26 cellular contexts compared by ENCODE assay signal in the genomic region with DNA sequence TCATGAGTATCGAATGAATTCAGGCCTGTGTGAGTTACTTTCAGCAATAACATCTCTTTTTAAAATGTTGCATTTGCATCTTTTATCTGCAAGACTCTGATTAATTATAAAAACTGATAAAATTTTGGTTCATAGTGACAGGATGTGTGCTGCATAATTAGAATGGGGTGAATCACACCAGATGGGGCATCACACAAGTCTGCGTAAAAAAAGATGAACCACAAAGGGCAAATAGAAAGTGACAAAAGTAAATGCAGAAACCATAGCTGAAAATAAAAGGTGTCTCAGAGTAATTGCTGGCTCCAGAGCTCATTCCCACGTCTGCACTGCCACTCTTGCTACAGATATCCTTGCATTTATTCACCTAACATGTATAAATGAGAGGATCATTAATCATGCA.
DNase-seq lines count a peak whose midpoint lies in the region; ATAC-seq and TF ChIP-seq lines count a peak whose summit lies in the region.
"Had no signal": no experiment of that assay in that cellular context is flagged by ENCODE, and none has a peak within 500 bp of the region (broad histone marks: within the 10 kb centered on the region; RNA-seq: fewer than 3 reads in every experiment).

No MANE protein-coding gene starts in this region.

- H3K9me3 Mint-ChIP-seq in activated CD4-positive, alpha-beta T cell treated with anti-CD3 and anti-CD28 coated beads for 36 hours (ENCODE audit: low read depth), result no peaks in the 10 kb centered on the region
- H3K9me3 Mint-ChIP-seq in activated naive CD8-positive, alpha-beta T cell treated with anti-CD3 and anti-CD28 coated beads, Interleukin-2, amount 50 U/mL, for 24 hours, result no peaks in the 10 kb centered on the region
- H3K9me3 Mint-ChIP-seq in stimulated activated memory B cell treated with anti-CD40 and anti-IgM and Interleukin-4, amounts not matched to agents 10 μg/mL and 1 μg/mL and 100 μg/mL, for 72 hours, result peaks cover 2% of the 10 kb centered on the region
- H3K9me3 Mint-ChIP-seq: activated CD4-positive, alpha-beta T cell treated with anti-CD3 and anti-CD28 coated beads, Interleukin-2, amount 10 ng/mL, durations not matched to agents 7 days and 5 days; natural killer cell had no signal

- no peak overlapping the region for H3K27ac ChIP-seq in brain microvascular endothelial cell
- H3K27ac ChIP-seq: breast epithelium, lower lobe of right lung, right lobe of liver, suprapubic skin, VCaP had no signal

- no peaks in the 10 kb centered on the region for H3K36me3 Mint-ChIP-seq in activated CD4-positive, alpha-beta T cell treated with anti-CD3 and anti-CD28 coated beads for 36 hours (ENCODE audit: low read depth)
- H3K36me3 Mint-ChIP-seq in activated naive CD8-positive, alpha-beta T cell treated with anti-CD3 and anti-CD28 coated beads, Interleukin-2, amount 50 U/mL, for 24 hours (ENCODE audit: low read depth), result no peaks in the 10 kb centered on the region
- H3K36me3 Mint-ChIP-seq in stimulated activated memory B cell treated with anti-CD40 and anti-IgM and Interleukin-4, amounts not matched to agents 10 μg/mL and 1 μg/mL and 100 μg/mL, for 72 hours, result no peaks in the 10 kb centered on the region
- H3K36me3 Mint-ChIP-seq: natural killer cell had no signal

- H3K27ac Mint-ChIP-seq in activated CD4-positive, alpha-beta T cell treated with anti-CD3 and anti-CD28 coated beads for 36 hours, result no peak overlapping the region
- H3K27ac Mint-ChIP-seq in activated naive CD8-positive, alpha-beta T cell treated with anti-CD3 and anti-CD28 coated beads, Interleukin-2, amount 50 U/mL, for 24 hours, result peak overlapping the region; percentile 44
- H3K27ac Mint-ChIP-seq in stimulated activated memory B cell treated with anti-CD40 and anti-IgM and Interleukin-4, amounts not matched to agents 10 μg/mL and 1 μg/mL and 100 μg/mL, for 72 hours, result peak overlapping the region; percentile 35
- H3K27ac Mint-ChIP-seq: activated CD4-positive, alpha-beta T cell treated with anti-CD3 and anti-CD28 coated beads, Interleukin-2, amount 10 ng/mL, durations not matched to agents 7 days and 5 days; natural killer cell; progenitor cell of endocrine pancreas had no signal

- POLR2A ChIA-PET in activated CD4-positive, alpha-beta T cell treated with anti-CD3 and anti-CD28 coated beads for 36 hours (lab: Charles Lee), result no interaction called here

- H3K27me3 Mint-ChIP-seq in activated CD4-positive, alpha-beta T cell treated with anti-CD3 and anti-CD28 coated beads for 36 hours, result no peaks in the 10 kb centered on the region
- peaks cover 4% of the 10 kb centered on the region for H3K27me3 Mint-ChIP-seq in activated naive CD8-positive, alpha-beta T cell treated with anti-CD3 and anti-CD28 coated beads, Interleukin-2, amount 50 U/mL, for 24 hours
- no peaks in the 10 kb centered on the region for H3K27me3 Mint-ChIP-seq in stimulated activated memory B cell treated with anti-CD40 and anti-IgM and Interleukin-4, amounts not matched to agents 10 μg/mL and 1 μg/mL and 100 μg/mL, for 72 hours
- H3K27me3 Mint-ChIP-seq: activated CD4-positive, alpha-beta T cell treated with anti-CD3 and anti-CD28 coated beads, Interleukin-2, amount 10 ng/mL, durations not matched to agents 7 days and 5 days; progenitor cell of endocrine pancreas had no signal

- intact Hi-C loops in activated CD4-positive, alpha-beta T cell treated with anti-CD3 and anti-CD28 coated beads for 36 hours (cut with DNase I, micrococcal nuclease), result no loop called here

- ATAC-seq in activated CD4-positive, alpha-beta T cell treated with anti-CD3 and anti-CD28 coated beads for 36 hours, result peak; percentile 63
- ATAC-seq in GM18907 (IDR thresholded peaks at IDR 0.05; ENCODE audit: unreplicated experiment) (peak; percentile 59), SK-N-SH treated with all-trans-retinoic acid at 6 μM for 48 hours (no peak)
- ATAC-seq in activated naive CD8-positive, alpha-beta T cell treated with anti-CD3 and anti-CD28 coated beads, Interleukin-2, amount 50 U/mL, for 24 hours, result peak; percentile 67
- ATAC-seq in stimulated activated memory B cell treated with anti-CD40 and anti-IgM and Interleukin-4, amounts not matched to agents 10 μg/mL and 1 μg/mL and 100 μg/mL, for 72 hours, result no peak
- ATAC-seq: HepG2, lower lobe of right lung, right lobe of liver had no signal

- peaks cover 8% of the 10 kb centered on the region for H3K4me1 Mint-ChIP-seq in activated CD4-positive, alpha-beta T cell treated with anti-CD3 and anti-CD28 coated beads for 36 hours
- H3K4me1 Mint-ChIP-seq in activated naive CD8-positive, alpha-beta T cell treated with anti-CD3 and anti-CD28 coated beads, Interleukin-2, amount 50 U/mL, for 24 hours, result peaks cover 12% of the 10 kb centered on the region
- H3K4me1 Mint-ChIP-seq in stimulated activated memory B cell treated with anti-CD40 and anti-IgM and Interleukin-4, amounts not matched to agents 10 μg/mL and 1 μg/mL and 100 μg/mL, for 72 hours, result peaks cover 21% of the 10 kb centered on the region
- H3K4me1 Mint-ChIP-seq: activated CD4-positive, alpha-beta T cell treated with anti-CD3 and anti-CD28 coated beads, Interleukin-2, amount 10 ng/mL, durations not matched to agents 7 days and 5 days had no signal

- CTCF ChIA-PET in activated CD4-positive, alpha-beta T cell treated with anti-CD3 and anti-CD28 coated beads for 36 hours (lab: Charles Lee), result no interaction called here

- H3K36me3 ChIP-seq in brain microvascular endothelial cell (replicated peaks), result no peaks in the 10 kb centered on the region
- H3K36me3 ChIP-seq: breast epithelium, HAP-1, lower lobe of right lung, right lobe of liver, suprapubic skin had no signal

- H3K4me3 ChIP-seq in brain microvascular endothelial cell (ENCODE audit: low read depth, low read length), result no peak overlapping the region
- H3K4me3 ChIP-seq: breast epithelium, HAP-1, lower lobe of right lung, right lobe of liver, suprapubic skin had no signal

- no peaks in the 10 kb centered on the region for H3K27me3 ChIP-seq in brain microvascular endothelial cell (replicated peaks)
- H3K27me3 ChIP-seq: breast epithelium, right lobe of liver, suprapubic skin had no signal

- in situ Hi-C loops in brain microvascular endothelial cell (cut with HindIII; ENCODE audit: low pct_ligation_motif_present, low sequenced_read_pairs), result no loop called here

- no peak overlapping the region for H3K4me3 Mint-ChIP-seq in activated CD4-positive, alpha-beta T cell treated with anti-CD3 and anti-CD28 coated beads for 36 hours
- H3K4me3 Mint-ChIP-seq in activated naive CD8-positive, alpha-beta T cell treated with anti-CD3 and anti-CD28 coated beads, Interleukin-2, amount 50 U/mL, for 24 hours, result no peak overlapping the region
- no peak overlapping the region for H3K4me3 Mint-ChIP-seq in stimulated activated memory B cell treated with anti-CD40 and anti-IgM and Interleukin-4, amounts not matched to agents 10 μg/mL and 1 μg/mL and 100 μg/mL, for 72 hours
- H3K4me3 Mint-ChIP-seq: activated CD4-positive, alpha-beta T cell treated with anti-CD3 and anti-CD28 coated beads, Interleukin-2, amount 10 ng/mL, durations not matched to agents 7 days and 5 days; natural killer cell had no signal

- no peak for DNase-seq in activated CD4-positive, alpha-beta T cell treated with anti-CD3 and anti-CD28 coated beads for 36 hours
- no peak for DNase-seq in activated CD4-positive, alpha-beta T cell treated with anti-CD3 and anti-CD28 coated beads for 48 hours
- no peak for DNase-seq in activated naive CD8-positive, alpha-beta T cell treated with anti-CD3 and anti-CD28 coated beads, Interleukin-2, amount 50 U/mL, for 24 hours
- no peak for DNase-seq in brain microvascular endothelial cell
- DNase-seq in central memory CD4-positive, alpha-beta T cell, result no peak
- DNase-seq: activated CD4-positive, alpha-beta T cell treated with anti-CD3 and anti-CD28 coated beads, Interleukin-2, amount 10 ng/mL, durations not matched to agents 7 days and 5 days; activated naive CD4-positive, alpha-beta T cell treated with Interleukin-2 at 50 U/mL for 16 hours; amniotic stem cell; DMS79; lower lobe of right lung; natural killer cell; NCI-H1436 treated with DMSO at 0.1 percent for 48 hours; NCI-H2081 treated with DMSO at 0.1 percent for 48 hours; NCI-H748 treated with DMSO at 0.1 percent for 48 hours; right lobe of liver; stimulated activated CD4-positive, alpha-beta T cell treated with anti-CD3 and anti-CD28 coated beads, Interleukin-2, amount 100 ng/mL, for 48 hours; T1000 had no signal

- no peak for TF ChIP-seq CTCF in brain microvascular endothelial cell (IDR thresholded peaks at IDR 0.05; ENCODE audit: low read depth, low read length, missing control alignments)

TF ChIP-seq in SK-N-SH treated with all-trans-retinoic acid at 6 μM for 48 hours, 23 proteins besides CTCF, POLR2A, EP300 and RAD21 (continues in another document):
- TF ChIP-seq ISL1 (CRISPR knock-in tag; IDR thresholded peaks at IDR 0.05), result no peak
- TF ChIP-seq ARNTL (CRISPR knock-in tag; IDR thresholded peaks at IDR 0.05; ENCODE audit: borderline replicate concordance, low read depth), result no peak
- TF ChIP-seq ZNF8 (CRISPR knock-in tag; IDR thresholded peaks at IDR 0.05), result no peak
- TF ChIP-seq ZFP3 (CRISPR knock-in tag; IDR thresholded peaks at IDR 0.05), result no peak
- TF ChIP-seq PATZ1 (CRISPR knock-in tag; IDR thresholded peaks at IDR 0.05; ENCODE audit: borderline replicate concordance), result no peak
- TF ChIP-seq ZNF565 (CRISPR knock-in tag; conservative IDR thresholded peaks at IDR 0.05; ENCODE audit: low read depth), result no peak
- TF ChIP-seq ZFP30 (CRISPR knock-in tag; IDR thresholded peaks at IDR 0.05), result no peak

Comparison
In these comparisons a context has a peak if more than half of its experiments do, and no peak if none do; other contexts are left out.
1. ATAC-seq: peak in activated CD4-positive, alpha-beta T cell treated with anti-CD3 and anti-CD28 coated beads for 36 hours (single experiment), GM18907 (single experiment) and activated naive CD8-positive, alpha-beta T cell treated with anti-CD3 and anti-CD28 coated beads, Interleukin-2, amount 50 U/mL, for 24 hours (single experiment); none in stimulated activated memory B cell treated with anti-CD40 and anti-IgM and Interleukin-4, amounts not matched to agents 10 μg/mL and 1 μg/mL and 100 μg/mL, for 72 hours (single experiment) and SK-N-SH treated with all-trans-retinoic acid at 6 μM for 48 hours (single experiment).